Comparison of ENCODE assay signal across 1 cellular context in genomic region chrX:23784487-23785301, GRCh38.
TF ChIP-seq lines count a peak whose summit lies in the region.

No MANE protein-coding gene starts in this region.

TF ChIP-seq in GM12878, 131 proteins besides CTCF, POLR2A, EP300 and RAD21 (continued from another document):
- TF ChIP-seq BACH1 (IDR thresholded peaks at IDR 0.05; ENCODE audit: borderline replicate concordance) (peak; percentile 32; the same call in 1 of the 2 replicates), MYB (IDR thresholded peaks at IDR 0.05; ENCODE audit: borderline replicate concordance, low read depth, low read length) (no peak), KDM1A (IDR thresholded peaks at IDR 0.05; ENCODE audit: borderline replicate concordance) (no peak), CHD1 (IDR thresholded peaks at IDR 0.05; ENCODE audit: low read depth, low read length) (no peak), POU2F2 (IDR thresholded peaks at IDR 0.05; ENCODE audit: borderline replicate concordance, low read depth, low read length) (no peak), GATAD2B (conservative IDR thresholded peaks at IDR 0.05; ENCODE audit: low read depth) (no peak), PKNOX1 (IDR thresholded peaks at IDR 0.05) (peak; percentile 17; the same call in 1 of the 2 replicates), MLLT1 (IDR thresholded peaks at IDR 0.05) (0 out of 2 replicates have a peak, but pooled peaks have one; percentile 9), SUPT20H (IDR thresholded peaks at IDR 0.05; ENCODE audit: borderline replicate concordance, control insufficient read depth, low read depth, low read length) (no peak), CBFB (IDR thresholded peaks at IDR 0.05; ENCODE audit: low read depth) (no peak), ZNF384 (IDR thresholded peaks at IDR 0.05; ENCODE audit: borderline replicate concordance, low read depth, low read length) (peak; percentile 91), RELB (IDR thresholded peaks at IDR 0.05; ENCODE audit: low read depth) (no peak), BCL11A (IDR thresholded peaks at IDR 0.05; ENCODE audit: low read depth, low read length) (no peak)
